ENCODE assay signal across 9 cellular contexts in the genomic region with DNA sequence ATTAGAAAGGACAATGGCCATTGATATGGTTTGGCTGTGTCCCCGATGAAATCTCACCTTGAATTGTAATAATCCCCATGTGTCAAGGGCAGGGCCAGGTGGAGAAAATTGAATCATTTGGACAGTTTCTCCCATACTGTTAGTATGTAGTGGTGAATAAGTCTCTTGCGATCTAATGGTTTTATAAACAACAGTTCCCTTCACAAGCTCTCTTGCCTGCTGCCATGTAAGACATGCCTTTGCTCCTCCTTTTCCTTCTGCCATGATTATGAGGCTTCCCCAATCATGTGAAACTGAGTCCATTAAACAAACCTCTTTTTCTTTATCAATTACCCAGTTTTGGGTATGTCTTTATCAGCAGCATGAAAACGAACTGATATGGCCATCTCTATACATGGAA.
"Had no signal": no experiment of that assay in that cellular context is flagged by ENCODE, and none has a peak within 500 bp of the region (broad histone marks: within the 10 kb centered on the region; RNA-seq: fewer than 3 reads in every experiment).

No MANE protein-coding gene starts in this region.

- H3K4me1 ChIP-seq: HAP-1 had no signal

- H3K4me3 Mint-ChIP-seq: HFFc6, IgD-negative memory B cell had no signal

- H3K9ac ChIP-seq: GM23248 had no signal

- H2AFZ ChIP-seq: GM23248 had no signal

- H3K4me3 ChIP-seq: GM23248, HAP-1 had no signal

- H3K27ac Mint-ChIP-seq: HFFc6, IgD-negative memory B cell had no signal

- ATAC-seq: HCT116, HepG2 had no signal

- H3K9me3 ChIP-seq: HAP-1 had no signal

- FAIRE-seq: HepG2 had no signal

- DNase-seq: GM23248, GOT3, H7, HFFc6 had no signal

- H3K27ac ChIP-seq: HL-60 had no signal

- H3K36me3 ChIP-seq: HAP-1 had no signal

- H3K36me3 Mint-ChIP-seq: IgD-negative memory B cell had no signal
